9 cellular contexts compared by ENCODE assay signal in genomic region chr2:171318463-171318934, GRCh38.
DNase-seq lines count a peak whose midpoint lies in the region; ATAC-seq and TF ChIP-seq lines count a peak whose summit lies in the region.
"Had no signal": no experiment of that assay in that cellular context is flagged by ENCODE, and none has a peak within 500 bp of the region (broad histone marks: within the 10 kb centered on the region; RNA-seq: fewer than 3 reads in every experiment).

No MANE protein-coding gene starts in this region.

- CTCF ChIA-PET in T-cell (lab: Charles Lee): no interaction called here
- CTCF ChIA-PET in CD8-positive, alpha-beta T cell (lab: Charles Lee): interaction anchor here (0.8 kb wide), 1 partner anchor 21 kb away, joined by 3 read pairs; no protein-coding TSS in a partner anchor

- H3K36me3 ChIP-seq in fibroblast of lung (ENCODE audit: control insufficient read depth, insufficient read depth, low read length): no peaks in the 10 kb centered on the region
- H3K36me3 ChIP-seq in CD8-positive, alpha-beta T cell (ENCODE audit: insufficient read depth, low read length): no peaks in the 10 kb centered on the region

- no peaks in the 10 kb centered on the region for H3K27me3 Mint-ChIP-seq in T-cell
- H3K27me3 Mint-ChIP-seq in CD8-positive, alpha-beta T cell (ENCODE audit: low read depth): no peaks in the 10 kb centered on the region

- H3K9me3 Mint-ChIP-seq in T-cell: no peaks in the 10 kb centered on the region
- no peaks in the 10 kb centered on the region for H3K9me3 Mint-ChIP-seq in CD8-positive, alpha-beta T cell

- H3K4me2 ChIP-seq in fibroblast of lung (ENCODE audit: extremely low read depth, insufficient read depth, low read length): no peak overlapping the region

- DNase-seq in GM12864 (ENCODE audit: low read depth) (no peak), T-cell (no peak), fibroblast of lung (ENCODE audit: low read depth in 2 of 2) (peak; percentile 17 to 56), occipital lobe (lab: John Stamatoyannopoulos, UW) (peak; percentile 74), iPS-NIHi7 (ENCODE audit: extremely low spot score) (no peak), NCI-H2107 treated with DMSO at 0.1 percent for 48 hours (lab: John Stamatoyannopoulos, UW; ENCODE audit: unreplicated experiment) (no peak)
- no peak for DNase-seq in CD8-positive, alpha-beta T cell
- DNase-seq: NCI-H1092 treated with DMSO at 0.1 percent for 48 hours had no signal

- no peaks in the 10 kb centered on the region for H3K9me3 ChIP-seq in fibroblast of lung (ENCODE audit: control insufficient read depth, insufficient read depth, low read depth, low read length)
- no peaks in the 10 kb centered on the region for H3K9me3 ChIP-seq in CD8-positive, alpha-beta T cell (ENCODE audit: low read length)

- H3K4me1 Mint-ChIP-seq in T-cell: peaks cover 38 to 59% (median 52%) of the 10 kb centered on the region in 3 donors
- peaks cover 27% of the 10 kb centered on the region for H3K4me1 Mint-ChIP-seq in CD8-positive, alpha-beta T cell (ENCODE audit: low read depth)

- POLR2A ChIA-PET in T-cell (lab: Charles Lee): interaction anchor here in 1 of 2 donors (1.1 kb wide), 1 partner anchor 160 kb away, joined by 4 read pairs; no protein-coding TSS in a partner anchor
- POLR2A ChIA-PET in CD8-positive, alpha-beta T cell (lab: Charles Lee): no interaction called here

- ATAC-seq in T-cell (replicated peaks in 1 of 4): no peak
- no peak for ATAC-seq in CD8-positive, alpha-beta T cell
- no peak for ATAC-seq in HG03432 (IDR thresholded peaks at IDR 0.05; ENCODE audit: unreplicated experiment)

- H3K4me3 ChIP-seq in GM12864 (ENCODE audit: low read depth, low read length) (peak overlapping the region; percentile 37), fibroblast of lung (replicated peaks in 1 of 4; ENCODE audit: control extremely low read depth in 1 of 4, insufficient read depth in 1 of 4, low read depth in 3 of 4, low read length in 4 of 4) (no peak overlapping the region)
- no peak overlapping the region for H3K4me3 ChIP-seq in CD8-positive, alpha-beta T cell (ENCODE audit: low read depth, low read length)

- H3K4me1 ChIP-seq in fibroblast of lung (ENCODE audit: control insufficient read depth, extremely low read depth, insufficient read depth, low read length): no peaks in the 10 kb centered on the region
- H3K4me1 ChIP-seq in CD8-positive, alpha-beta T cell (ENCODE audit: insufficient read depth, low read length): peaks cover 3% of the 10 kb centered on the region

- H3K4me3 Mint-ChIP-seq in T-cell: peak overlapping the region in 1 of 3 donors; percentile 59
- H3K4me3 Mint-ChIP-seq in CD8-positive, alpha-beta T cell: no peak overlapping the region

- intact Hi-C loops in CD8-positive, alpha-beta T cell (cut with DNase I, micrococcal nuclease): no loop called here

- H4K20me1 ChIP-seq in fibroblast of lung (ENCODE audit: control insufficient read depth, extremely low read depth, insufficient read depth, low read length): no peaks in the 10 kb centered on the region

- no peak overlapping the region for H3K27ac ChIP-seq in fibroblast of lung (ENCODE audit: insufficient read depth, low read length)
- H3K27ac ChIP-seq in CD8-positive, alpha-beta T cell (ENCODE audit: low read depth, low read length): no peak overlapping the region

- H3K36me3 Mint-ChIP-seq in T-cell: peaks cover 6% of the 10 kb centered on the region
- H3K36me3 Mint-ChIP-seq in CD8-positive, alpha-beta T cell: peaks cover 10% of the 10 kb centered on the region

- H2AFZ ChIP-seq in fibroblast of lung (ENCODE audit: low read length): no peak overlapping the region

- H3K79me2 ChIP-seq in fibroblast of lung (ENCODE audit: control insufficient read depth, insufficient read depth, low read length): no peaks in the 10 kb centered on the region

- TF ChIP-seq CTCF in GM12864 (IDR thresholded peaks at IDR 0.05; ENCODE audit: low read depth, low read length, missing control alignments) (no peak), fibroblast of lung (conservative IDR thresholded peaks at IDR 0.05 in 1 of 2, IDR thresholded peaks at IDR 0.05 in 1 of 2; ENCODE audit: low read depth in 1 of 2, low read length in 2 of 2) (no peak)
- TF ChIP-seq CTCF in CD8-positive, alpha-beta T cell (IDR thresholded peaks at IDR 0.05): no peak

- H3K9ac ChIP-seq in fibroblast of lung (ENCODE audit: insufficient read depth, low read length): no peak overlapping the region

- H3K27me3 ChIP-seq in fibroblast of lung (ENCODE audit: control insufficient read depth, insufficient read depth, low read length): no peaks in the 10 kb centered on the region
- no peaks in the 10 kb centered on the region for H3K27me3 ChIP-seq in CD8-positive, alpha-beta T cell (ENCODE audit: insufficient read depth, low read length)

- H3K27ac Mint-ChIP-seq in T-cell: peak overlapping the region; percentile 86 to 91
- H3K27ac Mint-ChIP-seq in CD8-positive, alpha-beta T cell: no peak overlapping the region

Comparison
In these comparisons a context has a peak if more than half of its experiments do, and no peak if none do; other contexts are left out.
1. DNase-seq: peak in fibroblast of lung (2 of 2) and occipital lobe (single experiment); none in GM12864 (single experiment), T-cell (0 of 34), CD8-positive, alpha-beta T cell (0 of 7), iPS-NIHi7 (single experiment) and NCI-H2107 treated with DMSO at 0.1 percent for 48 hours (single experiment).